Comparison of ENCODE assay signal across 11 cellular contexts in genomic region chr4:173181769-173182374, GRCh38. TPM values are rescaled to one million over a fixed set of nuclear protein-coding genes. Genes with fewer than 3 reads are reported as not detected.
DNase-seq lines count a peak whose midpoint lies in the region; ATAC-seq and TF ChIP-seq lines count a peak whose summit lies in the region.
"Had no signal": no experiment of that assay in that cellular context is flagged by ENCODE, and none has a peak within 500 bp of the region (broad histone marks: within the 10 kb centered on the region; RNA-seq: fewer than 3 reads in every experiment).

No MANE protein-coding gene starts in this region.

- no peak for TF ChIP-seq EP300 in stomach (IDR thresholded peaks at IDR 0.05)

- no peaks in the 10 kb centered on the region for H3K9me3 Mint-ChIP-seq in activated T-cell treated with anti-CD3 and anti-CD28 coated beads, Interleukin-2, amount 50 U/mL, for 72 hours
- H3K9me3 Mint-ChIP-seq in activated T-cell treated with anti-CD3 and anti-CD28 coated beads, Interleukin-2, amount 50 U/mL, for 24 hours: no peaks in the 10 kb centered on the region
- H3K9me3 Mint-ChIP-seq in brain: peaks cover 0 to 10% (median 3%) of the 10 kb centered on the region in 5 experiments
- no peaks in the 10 kb centered on the region for H3K9me3 Mint-ChIP-seq in CD4-positive, alpha-beta T cell
- H3K9me3 Mint-ChIP-seq: CD4-positive, alpha-beta memory T cell had no signal

- no peaks in the 10 kb centered on the region for H3K36me3 Mint-ChIP-seq in activated T-cell treated with anti-CD3 and anti-CD28 coated beads, Interleukin-2, amount 50 U/mL, for 72 hours (ENCODE audit: insufficient read depth in 2 of 2)
- H3K36me3 Mint-ChIP-seq in activated T-cell treated with anti-CD3 and anti-CD28 coated beads, Interleukin-2, amount 50 U/mL, for 24 hours (ENCODE audit: low read depth): peaks cover 2% of the 10 kb centered on the region
- peaks cover 18% of the 10 kb centered on the region for H3K36me3 Mint-ChIP-seq in brain
- no peaks in the 10 kb centered on the region for H3K36me3 Mint-ChIP-seq in CD4-positive, alpha-beta T cell (ENCODE audit: low read depth)

- no peak overlapping the region for H3K4me3 ChIP-seq in stomach
- H3K4me3 ChIP-seq: skin epidermis had no signal

- CTCF ChIA-PET in CD4-positive, alpha-beta T cell (lab: Charles Lee): interaction anchor here (1.3 kb wide), 1 partner anchor 15 kb away, joined by 3 read pairs; no protein-coding TSS in a partner anchor

- no peak for TF ChIP-seq POLR2A in stomach (IDR thresholded peaks at IDR 0.05)

- no peak for DNase-seq in activated T-cell treated with anti-CD3 and anti-CD28 coated beads, Interleukin-2, amount 50 U/mL, for 72 hours
- no peak for DNase-seq in activated T-cell treated with anti-CD3 and anti-CD28 coated beads, Interleukin-2, amount 50 U/mL, for 24 hours
- DNase-seq in stomach: no peak
- DNase-seq in CD4-positive, alpha-beta T cell: no peak
- DNase-seq in GOT3 (lab: John Stamatoyannopoulos, UW): no peak
- no peak for DNase-seq in NCI-H2171 (lab: John Stamatoyannopoulos, UW)
- DNase-seq: activated CD8-positive, alpha-beta memory T cell treated with anti-CD3 and anti-CD28 coated beads, Interleukin-2, amount 50 U/mL, for 4 hours; CD4-positive, alpha-beta memory T cell had no signal

- no peaks in the 10 kb centered on the region for H3K9me3 ChIP-seq in stomach
- no peaks in the 10 kb centered on the region for H3K9me3 ChIP-seq in CD4-positive, alpha-beta T cell (ENCODE audit: control insufficient read depth, low read length)

- peaks cover 13 to 78% (median 48%) of the 10 kb centered on the region in 4 donors for H3K4me1 ChIP-seq in stomach

- ATAC-seq in activated T-cell treated with anti-CD3 and anti-CD28 coated beads, Interleukin-2, amount 50 U/mL, for 72 hours (replicated peaks in 1 of 2): peak; percentile 56 to 68
- peak; percentile 73 for ATAC-seq in HG03175 (IDR thresholded peaks at IDR 0.05; ENCODE audit: unreplicated experiment)
- no peak for ATAC-seq in CD4-positive, alpha-beta T cell (ENCODE audit: poor library complexity)

- no peaks in the 10 kb centered on the region for H3K27me3 ChIP-seq in stomach
- H3K27me3 ChIP-seq in CD4-positive, alpha-beta T cell (ENCODE audit: control insufficient read depth, insufficient read depth, low read length): no peaks in the 10 kb centered on the region

- intact Hi-C loops in stomach (cut with DNase I; ENCODE audit: low total_unique reads): no loop called here
- intact Hi-C loops in CD4-positive, alpha-beta T cell (cut with DNase I, micrococcal nuclease): no loop called here

- POLR2A ChIA-PET in CD4-positive, alpha-beta T cell (lab: Charles Lee): no interaction called here

- peaks cover 45% of the 10 kb centered on the region for H3K4me1 Mint-ChIP-seq in activated T-cell treated with anti-CD3 and anti-CD28 coated beads, Interleukin-2, amount 50 U/mL, for 72 hours (ENCODE audit: low read depth)
- peaks cover 45% of the 10 kb centered on the region for H3K4me1 Mint-ChIP-seq in activated T-cell treated with anti-CD3 and anti-CD28 coated beads, Interleukin-2, amount 50 U/mL, for 24 hours (ENCODE audit: low read depth)
- H3K4me1 Mint-ChIP-seq in brain: peaks cover 58% of the 10 kb centered on the region
- H3K4me1 Mint-ChIP-seq in CD4-positive, alpha-beta T cell (ENCODE audit: low read depth): peaks cover 33% of the 10 kb centered on the region

- no peak for TF ChIP-seq CTCF in brain (conservative IDR thresholded peaks at IDR 0.05)
- no peak for TF ChIP-seq CTCF in stomach (IDR thresholded peaks at IDR 0.05)
- TF ChIP-seq CTCF in CD4-positive, alpha-beta T cell (IDR thresholded peaks at IDR 0.05): no peak

- H3K27ac ChIP-seq in stomach: peak overlapping the region in 3 of 5 donors; percentile 0 to 20 (median 16)
- H3K27ac ChIP-seq in CD4-positive, alpha-beta T cell (ENCODE audit: low read depth, low read length): no peak overlapping the region
- H3K27ac ChIP-seq: skin epidermis had no signal

- H3K4me3 Mint-ChIP-seq in activated T-cell treated with anti-CD3 and anti-CD28 coated beads, Interleukin-2, amount 50 U/mL, for 72 hours: no peak overlapping the region
- H3K4me3 Mint-ChIP-seq in activated T-cell treated with anti-CD3 and anti-CD28 coated beads, Interleukin-2, amount 50 U/mL, for 24 hours: no peak overlapping the region
- H3K4me3 Mint-ChIP-seq in brain: no peak overlapping the region
- no peak overlapping the region for H3K4me3 Mint-ChIP-seq in CD4-positive, alpha-beta T cell
- H3K4me3 Mint-ChIP-seq: CD4-positive, alpha-beta memory T cell had no signal

- 41 to 68% (median 50%) methylated on average over 3 of the region's 3 CpGs for WGBS in stomach, 5 donors

- H3K27ac Mint-ChIP-seq in activated T-cell treated with anti-CD3 and anti-CD28 coated beads, Interleukin-2, amount 50 U/mL, for 72 hours: no peak overlapping the region
- H3K27ac Mint-ChIP-seq in activated T-cell treated with anti-CD3 and anti-CD28 coated beads, Interleukin-2, amount 50 U/mL, for 24 hours: no peak overlapping the region
- peak overlapping the region in 3 of 5 experiments; percentile 11 to 62 (median 17) for H3K27ac Mint-ChIP-seq in brain
- no peak overlapping the region for H3K27ac Mint-ChIP-seq in CD4-positive, alpha-beta T cell
- H3K27ac Mint-ChIP-seq: CD4-positive, alpha-beta memory T cell had no signal

- no peaks in the 10 kb centered on the region for H3K36me3 ChIP-seq in stomach

- no peaks in the 10 kb centered on the region for H3K27me3 Mint-ChIP-seq in activated T-cell treated with anti-CD3 and anti-CD28 coated beads, Interleukin-2, amount 50 U/mL, for 72 hours (ENCODE audit: low read depth)
- H3K27me3 Mint-ChIP-seq in activated T-cell treated with anti-CD3 and anti-CD28 coated beads, Interleukin-2, amount 50 U/mL, for 24 hours: no peaks in the 10 kb centered on the region
- H3K27me3 Mint-ChIP-seq in brain: no peaks in the 10 kb centered on the region
- H3K27me3 Mint-ChIP-seq in CD4-positive, alpha-beta T cell: no peaks in the 10 kb centered on the region
- H3K27me3 Mint-ChIP-seq: CD4-positive, alpha-beta memory T cell had no signal

RNA-seq across cellular contexts. Expression of gene GALNT7, which starts 13.3 kb away (rescaled TPM):
- 10 to 100 TPM; 10.1 to 12.8 TPM for total RNA-seq in activated T-cell treated with anti-CD3 and anti-CD28 coated beads, Interleukin-2, amount 50 U/mL, for 72 hours
- polyA plus RNA-seq in brain (ENCODE audit: insufficient read depth, low read depth, low replicate concordance) (4.5 TPM), stomach (10 to 100 TPM; 10.7 to 17.8 (median 15.8) TPM)
- total RNA-seq in stomach: 10 to 100 TPM; 22.8 to 94.5 (median 64.9) TPM
- total RNA-seq in CD4-positive, alpha-beta T cell: 1 to 10 TPM; 4.6 to 4.8 TPM

Comparison
In these comparisons a context has a peak if more than half of its experiments do, and no peak if none do; other contexts are left out.
1. H3K27ac Mint-ChIP-seq: peak in brain (3 of 5); none in activated T-cell treated with anti-CD3 and anti-CD28 coated beads, Interleukin-2, amount 50 U/mL, for 72 hours (single experiment), activated T-cell treated with anti-CD3 and anti-CD28 coated beads, Interleukin-2, amount 50 U/mL, for 24 hours (single experiment) and CD4-positive, alpha-beta T cell (single experiment).